In genomic region chr9:137077010-137077747, GRCh38 we compare ENCODE assay signal across 8 cellular contexts. TPM values are rescaled to one million over a fixed set of nuclear protein-coding genes. Genes with fewer than 3 reads are reported as not detected.
A peak's percentile ranks its signal among the peaks of the same experiment; 100 is the strongest.
DNase-seq lines count a peak whose midpoint lies in the region; ATAC-seq and TF ChIP-seq lines count a peak whose summit lies in the region.

A gene with protein sequence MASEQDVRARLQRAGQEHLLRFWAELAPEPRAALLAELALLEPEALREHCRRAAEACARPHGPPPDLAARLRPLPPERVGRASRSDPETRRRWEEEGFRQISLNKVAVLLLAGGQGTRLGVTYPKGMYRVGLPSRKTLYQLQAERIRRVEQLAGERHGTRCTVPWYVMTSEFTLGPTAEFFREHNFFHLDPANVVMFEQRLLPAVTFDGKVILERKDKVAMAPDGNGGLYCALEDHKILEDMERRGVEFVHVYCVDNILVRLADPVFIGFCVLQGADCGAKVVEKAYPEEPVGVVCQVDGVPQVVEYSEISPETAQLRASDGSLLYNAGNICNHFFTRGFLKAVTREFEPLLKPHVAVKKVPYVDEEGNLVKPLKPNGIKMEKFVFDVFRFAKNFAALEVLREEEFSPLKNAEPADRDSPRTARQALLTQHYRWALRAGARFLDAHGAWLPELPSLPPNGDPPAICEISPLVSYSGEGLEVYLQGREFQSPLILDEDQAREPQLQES (plus strand): TSS chr9:137077517. CDS start chr9:137077533, 16 bp downstream.

- H3K4me3 Mint-ChIP-seq in CD8-positive, alpha-beta memory T cell: peak within 1 kb of the TSS; percentile 73 to 91 (median 76)
- H3K4me3 Mint-ChIP-seq in effector memory CD8-positive, alpha-beta T cell: peak within 1 kb of the TSS; percentile 72 to 73
- H3K4me3 Mint-ChIP-seq in stimulated activated naive B cell treated with anti-CD40 and anti-IgM and Interleukin-4, amounts not matched to agents 10 μg/mL and 1 μg/mL and 100 μg/mL, for 72 hours: peak within 1 kb of the TSS; percentile 82 to 83

- peak within 1 kb of the TSS; percentile 47 for H3K4me3 ChIP-seq in CD8-positive, alpha-beta memory T cell (ENCODE audit: low read length)
- peak within 1 kb of the TSS; percentile 66 for H3K4me3 ChIP-seq in MG63

- no peak for TF ChIP-seq CTCF in GM20000 (IDR thresholded peaks at IDR 0.05; ENCODE audit: extremely low read depth, missing control alignments)

- POLR2A ChIA-PET in CD8-positive, alpha-beta memory T cell (lab: Charles Lee): interaction anchor here (0.6 to 2.6 kb wide), 4 partner anchors 9 to 52 kb away, joined by 3 to 14 read pairs (median 3); partner anchors contain the start of gene MAN1B1

- DNase-seq in CD8-positive, alpha-beta memory T cell: peak; percentile 50 to 79 (median 63)
- peak; percentile 92 for DNase-seq in GM20000 (ENCODE audit: low spot score)
- DNase-seq in MG63: peak; percentile 90
- peak; percentile 54 to 62 for DNase-seq in activated CD4-positive, alpha-beta T cell treated with anti-CD3 and anti-CD28 coated beads, Interleukin-2, amount 50 U/mL, for 48 hours
- DNase-seq in effector memory CD8-positive, alpha-beta T cell: peak; percentile 41 to 50 (median 43)
- peak; percentile 81 for DNase-seq in medulla oblongata (ENCODE audit: extremely low spot score)
- DNase-seq in stimulated activated naive B cell treated with anti-CD40 and anti-IgM and Interleukin-4, amounts not matched to agents 10 μg/mL and 1 μg/mL and 100 μg/mL, for 72 hours: no peak
- no peak for DNase-seq in NCI-H1436 (lab: John Stamatoyannopoulos, UW)

- H3K9me3 ChIP-seq in CD8-positive, alpha-beta memory T cell (ENCODE audit: low read length): no peaks in the 10 kb centered on the region
- no peaks in the 10 kb centered on the region for H3K9me3 ChIP-seq in MG63

- peaks cover 7% of the 10 kb centered on the region for H3K4me1 ChIP-seq in CD8-positive, alpha-beta memory T cell (ENCODE audit: insufficient read depth, low read length)

- peak within 1 kb of the TSS in 3 of 8 donors; percentile 52 to 79 (median 68) for H3K27ac Mint-ChIP-seq in CD8-positive, alpha-beta memory T cell
- H3K27ac Mint-ChIP-seq in effector memory CD8-positive, alpha-beta T cell: no peak within 1 kb of the TSS
- H3K27ac Mint-ChIP-seq in stimulated activated naive B cell treated with anti-CD40 and anti-IgM and Interleukin-4, amounts not matched to agents 10 μg/mL and 1 μg/mL and 100 μg/mL, for 72 hours: peak within 1 kb of the TSS; percentile 59

- H3K27ac ChIP-seq in CD8-positive, alpha-beta memory T cell (ENCODE audit: low read depth, low read length): no peak within 1 kb of the TSS

- CTCF ChIA-PET in CD8-positive, alpha-beta memory T cell (lab: Charles Lee): interaction anchor here (0.9 to 2.7 kb wide), 5 partner anchors 9 to 234 kb away, joined by 3 to 13 read pairs (median 8); partner anchors contain the start of genes MAN1B1, NPDC1 and TUBB4B

- no peaks in the 10 kb centered on the region for H3K27me3 Mint-ChIP-seq in CD8-positive, alpha-beta memory T cell
- H3K27me3 Mint-ChIP-seq in effector memory CD8-positive, alpha-beta T cell: no peaks in the 10 kb centered on the region
- H3K27me3 Mint-ChIP-seq in stimulated activated naive B cell treated with anti-CD40 and anti-IgM and Interleukin-4, amounts not matched to agents 10 μg/mL and 1 μg/mL and 100 μg/mL, for 72 hours: no peaks in the 10 kb centered on the region

- H3K27me3 ChIP-seq in CD8-positive, alpha-beta memory T cell (ENCODE audit: insufficient read depth, low read length, poor library complexity, severe bottlenecking): no peaks in the 10 kb centered on the region
- no peaks in the 10 kb centered on the region for H3K27me3 ChIP-seq in MG63

- H3K36me3 ChIP-seq in CD8-positive, alpha-beta memory T cell (ENCODE audit: insufficient read depth, low read length): peaks cover 3% of the 10 kb centered on the region
- peaks cover 25% of the 10 kb centered on the region for H3K36me3 ChIP-seq in MG63

- H3K4me1 Mint-ChIP-seq in CD8-positive, alpha-beta memory T cell: peaks cover 0 to 5% (median 2%) of the 10 kb centered on the region in 3 donors
- H3K4me1 Mint-ChIP-seq in effector memory CD8-positive, alpha-beta T cell (ENCODE audit: low read depth in 2 of 2): peaks cover 0 to 2% of the 10 kb centered on the region in 2 donors
- peaks cover 12 to 16% of the 10 kb centered on the region in 2 donors for H3K4me1 Mint-ChIP-seq in stimulated activated naive B cell treated with anti-CD40 and anti-IgM and Interleukin-4, amounts not matched to agents 10 μg/mL and 1 μg/mL and 100 μg/mL, for 72 hours

- ATAC-seq in effector memory CD8-positive, alpha-beta T cell (replicated peaks): peak; percentile 77
- peak; percentile 73 to 77 for ATAC-seq in stimulated activated naive B cell treated with anti-CD40 and anti-IgM and Interleukin-4, amounts not matched to agents 10 μg/mL and 1 μg/mL and 100 μg/mL, for 72 hours (replicated peaks)

- H3K36me3 Mint-ChIP-seq in CD8-positive, alpha-beta memory T cell: peaks cover 0 to 14% (median 0%) of the 10 kb centered on the region in 3 donors
- H3K36me3 Mint-ChIP-seq in effector memory CD8-positive, alpha-beta T cell (ENCODE audit: insufficient read depth): no peaks in the 10 kb centered on the region
- H3K36me3 Mint-ChIP-seq in stimulated activated naive B cell treated with anti-CD40 and anti-IgM and Interleukin-4, amounts not matched to agents 10 μg/mL and 1 μg/mL and 100 μg/mL, for 72 hours: peaks cover 13 to 14% of the 10 kb centered on the region in 2 donors

- H3K9me3 Mint-ChIP-seq in CD8-positive, alpha-beta memory T cell: no peaks in the 10 kb centered on the region
- no peaks in the 10 kb centered on the region for H3K9me3 Mint-ChIP-seq in effector memory CD8-positive, alpha-beta T cell
- H3K9me3 Mint-ChIP-seq in stimulated activated naive B cell treated with anti-CD40 and anti-IgM and Interleukin-4, amounts not matched to agents 10 μg/mL and 1 μg/mL and 100 μg/mL, for 72 hours: no peaks in the 10 kb centered on the region

RNA-seq across cellular contexts. Expression of the gene that starts here (rescaled TPM):
- 10 to 100 TPM; 15.3 to 15.5 TPM for total RNA-seq in CD8-positive, alpha-beta memory T cell
- polyA plus RNA-seq in CD8-positive, alpha-beta memory T cell: 4.6 TPM
- 8.2 and 12.2 TPM in 2 replicates for total RNA-seq in MG63 (2014; rRNA removed; shearing (Covaris generic); ENCODE audit: low replicate concordance)

Comparison
In these comparisons a context has a peak if more than half of its experiments do, and no peak if none do; other contexts are left out.
1. DNase-seq: peak in CD8-positive, alpha-beta memory T cell (5 of 5), GM20000 (single experiment), MG63 (single experiment), activated CD4-positive, alpha-beta T cell treated with anti-CD3 and anti-CD28 coated beads, Interleukin-2, amount 50 U/mL, for 48 hours (2 of 2), effector memory CD8-positive, alpha-beta T cell (3 of 3) and medulla oblongata (single experiment); none in stimulated activated naive B cell treated with anti-CD40 and anti-IgM and Interleukin-4, amounts not matched to agents 10 μg/mL and 1 μg/mL and 100 μg/mL, for 72 hours (single experiment) and NCI-H1436 (single experiment).
2. Peak in every context shown above with its lines, with median percentiles within 50 percentile points of each other: H3K4me3 Mint-ChIP-seq.